Comparison of ENCODE assay signal across 1 cellular context in genomic region chr19:49436381-49437017, GRCh38.
TF ChIP-seq lines count a peak whose summit lies in the region.

No MANE protein-coding gene starts in this region.

TF ChIP-seq in endothelial cell of umbilical vein, 7 proteins besides CTCF, POLR2A, EP300 and RAD21:
- TF ChIP-seq MYC (IDR thresholded peaks at IDR 0.05; ENCODE audit: low read depth, low read length) (no peak), EZH2 (IDR thresholded peaks at IDR 0.05; ENCODE audit: borderline replicate concordance, low read depth, low read length, severe bottlenecking) (peak; percentile 91), POLR2AphosphoS5 (IDR thresholded peaks at IDR 0.05; ENCODE audit: insufficient read depth, low read depth, low read length) (no peak), MAX (IDR thresholded peaks at IDR 0.05; ENCODE audit: insufficient read depth, insufficient read length) (no peak), FOS (IDR thresholded peaks at IDR 0.05; ENCODE audit: borderline replicate concordance, insufficient read depth, low read length) (no peak)
